1 cellular context compared by ENCODE assay signal in genomic region chr13:26531751-26532150, GRCh38.
TF ChIP-seq lines count a peak whose summit lies in the region.

No MANE protein-coding gene starts in this region.

TF ChIP-seq in GM23338, 12 proteins besides CTCF, POLR2A, EP300 and RAD21 (continued from another document):
- TF ChIP-seq JUNB (IDR thresholded peaks at IDR 0.05; ENCODE audit: unreplicated experiment) (no peak), EZH2 (IDR thresholded peaks at IDR 0.05; ENCODE audit: low read depth, unreplicated experiment) (no peak), EZH2phosphoT487 (IDR thresholded peaks at IDR 0.05; ENCODE audit: unreplicated experiment) (no peak), POLR2AphosphoS5 (IDR thresholded peaks at IDR 0.05; ENCODE audit: low read depth) (no peak), STAT1 (IDR thresholded peaks at IDR 0.05; ENCODE audit: unreplicated experiment) (no peak), REST (IDR thresholded peaks at IDR 0.05; ENCODE audit: unreplicated experiment) (no peak), CREB1 (CRISPR knock-in tag; IDR thresholded peaks at IDR 0.05; ENCODE audit: low read depth) (no peak), ZNF114 (CRISPR knock-in tag; IDR thresholded peaks at IDR 0.05) (no peak)
